Comparison of ENCODE assay signal across 8 cellular contexts in the genomic region with DNA sequence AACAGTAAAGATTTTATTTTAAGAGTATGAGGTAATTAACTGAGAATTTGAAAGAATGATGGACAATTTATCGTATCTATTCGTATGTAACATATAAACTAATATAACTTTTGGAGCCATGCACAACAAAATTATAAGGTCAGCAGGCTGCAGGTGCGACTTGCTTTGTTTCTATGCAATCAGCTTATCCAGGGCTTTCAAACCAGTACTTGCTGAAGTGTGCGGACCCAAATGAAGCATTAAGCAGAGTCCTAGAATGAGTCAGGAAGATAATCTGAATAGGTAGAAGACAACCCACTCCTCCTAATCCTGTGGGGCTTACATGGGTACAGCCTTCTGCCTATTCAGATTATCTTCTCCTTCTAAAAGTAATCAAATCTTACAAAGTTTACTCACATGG. TPM values are rescaled to one million over a fixed set of nuclear protein-coding genes. Genes with fewer than 3 reads are reported as not detected.
DNase-seq lines count a peak whose midpoint lies in the region; ATAC-seq and TF ChIP-seq lines count a peak whose summit lies in the region.

No MANE protein-coding gene starts in this region.

- H3K27me3 ChIP-seq in RWPE2 (ENCODE audit: insufficient read depth, poor library complexity, severe bottlenecking) = no peaks in the 10 kb centered on the region
- no peaks in the 10 kb centered on the region for H3K27me3 ChIP-seq in endodermal cell (ENCODE audit: control insufficient read depth, insufficient read depth, low read length, poor library complexity, severe bottlenecking)
- H3K27me3 ChIP-seq in skeletal muscle satellite cell (ENCODE audit: control insufficient read depth, insufficient read depth, low read length) = no peaks in the 10 kb centered on the region
- no peaks in the 10 kb centered on the region for H3K27me3 ChIP-seq in thyroid gland

- DNase-seq in activated CD4-positive, alpha-beta T cell treated with anti-CD3 and anti-CD28 coated beads, Interleukin-2, amount 10 ng/mL, durations not matched to agents 24 days and 14 days = peak; percentile 63
- DNase-seq in activated CD4-positive, alpha-beta T cell treated with anti-CD3 and anti-CD28 coated beads for 1 hour = no peak
- no peak for DNase-seq in RWPE2 (ENCODE audit: low spot score)
- no peak for DNase-seq in endodermal cell
- DNase-seq in thyroid gland = no peak

- no peak for TF ChIP-seq POLR2A in thyroid gland (IDR thresholded peaks at IDR 0.05)

- H3K36me3 ChIP-seq in RWPE2 (ENCODE audit: low read depth) (peaks cover 11% of the 10 kb centered on the region), endodermal cell (ENCODE audit: control insufficient read depth, insufficient read depth, low read length) (peaks cover under 1% of the 10 kb centered on the region), skeletal muscle satellite cell (ENCODE audit: insufficient read depth, low read length) (no peaks in the 10 kb centered on the region), thyroid gland (no peaks in the 10 kb centered on the region)

- H3K9me3 Mint-ChIP-seq in activated CD4-positive, alpha-beta T cell treated with anti-CD3 and anti-CD28 coated beads, Interleukin-2, amount 10 ng/mL, durations not matched to agents 24 days and 14 days = no peaks in the 10 kb centered on the region
- no peaks in the 10 kb centered on the region for H3K9me3 Mint-ChIP-seq in endodermal cell

- H3K9me3 ChIP-seq in RWPE2 (ENCODE audit: severe bottlenecking) (no peaks in the 10 kb centered on the region), endodermal cell (ENCODE audit: control insufficient read depth, low read length) (no peaks in the 10 kb centered on the region), skeletal muscle satellite cell (replicated peaks; ENCODE audit: low read length) (no peaks in the 10 kb centered on the region), thyroid gland (no peaks in the 10 kb centered on the region)

- H3K4me2 ChIP-seq in skeletal muscle satellite cell (ENCODE audit: low read length) = peak overlapping the region; percentile 79

- no peaks in the 10 kb centered on the region for H3K27me3 Mint-ChIP-seq in activated CD4-positive, alpha-beta T cell treated with anti-CD3 and anti-CD28 coated beads, Interleukin-2, amount 10 ng/mL, durations not matched to agents 24 days and 14 days
- H3K27me3 Mint-ChIP-seq in endodermal cell (ENCODE audit: insufficient read depth) = peaks cover 7% of the 10 kb centered on the region

- H3K27ac ChIP-seq in RWPE2 (ENCODE audit: poor library complexity, severe bottlenecking) (peak overlapping the region; percentile 92), endodermal cell (ENCODE audit: low read depth, low read length) (no peak overlapping the region), thyroid gland (peak overlapping the region in 1 of 3 donors; percentile 15)

- H3K4me3 Mint-ChIP-seq in activated CD4-positive, alpha-beta T cell treated with anti-CD3 and anti-CD28 coated beads, Interleukin-2, amount 10 ng/mL, durations not matched to agents 24 days and 14 days = peak overlapping the region; percentile 94
- no peak overlapping the region for H3K4me3 Mint-ChIP-seq in endodermal cell

- no peak for TF ChIP-seq CTCF in RWPE2 (IDR thresholded peaks at IDR 0.05; ENCODE audit: poor library complexity, severe bottlenecking)
- no peak for TF ChIP-seq CTCF in endodermal cell (conservative IDR thresholded peaks at IDR 0.05)
- no peak for TF ChIP-seq CTCF in thyroid gland (IDR thresholded peaks at IDR 0.05)

- H3K4me3 ChIP-seq in RWPE2 (ENCODE audit: severe bottlenecking) = no peak overlapping the region
- H3K4me3 ChIP-seq in endodermal cell (ENCODE audit: low read length) = peak overlapping the region; percentile 99
- peak overlapping the region; percentile 78 for H3K4me3 ChIP-seq in skeletal muscle satellite cell (ENCODE audit: low read length)
- H3K4me3 ChIP-seq in thyroid gland (replicated peaks in 1 of 3) = no peak overlapping the region

- H3K9ac ChIP-seq in endodermal cell (ENCODE audit: extremely low read depth, low read length, poor library complexity, severe bottlenecking) = peak overlapping the region; percentile 76
- H3K9ac ChIP-seq in skeletal muscle satellite cell (ENCODE audit: low read depth, low read length) = peak overlapping the region; percentile 80

- no peak for ATAC-seq in RWPE2 (ENCODE audit: low read depth)
- ATAC-seq in HG02884 (IDR thresholded peaks at IDR 0.05; ENCODE audit: unreplicated experiment) = no peak
- no peak for ATAC-seq in GM18511 (IDR thresholded peaks at IDR 0.05; ENCODE audit: unreplicated experiment)

- peaks cover 15% of the 10 kb centered on the region for H3K36me3 Mint-ChIP-seq in activated CD4-positive, alpha-beta T cell treated with anti-CD3 and anti-CD28 coated beads, Interleukin-2, amount 10 ng/mL, durations not matched to agents 24 days and 14 days (ENCODE audit: low read depth)
- H3K36me3 Mint-ChIP-seq in endodermal cell (ENCODE audit: low read depth) = peaks cover under 1% of the 10 kb centered on the region

- peak overlapping the region; percentile 98 for H3K27ac Mint-ChIP-seq in activated CD4-positive, alpha-beta T cell treated with anti-CD3 and anti-CD28 coated beads, Interleukin-2, amount 10 ng/mL, durations not matched to agents 24 days and 14 days
- H3K27ac Mint-ChIP-seq in endodermal cell = no peak overlapping the region

- intact Hi-C loops in activated CD4-positive, alpha-beta T cell treated with anti-CD3 and anti-CD28 coated beads, Interleukin-2, amount 10 ng/mL, durations not matched to agents 24 days and 14 days (cut with micrococcal nuclease) = loop anchor here (1.0 to 10.0 kb wide), 4 partner anchors 14 to 132 kb away; a partner anchor contains a TSS
- intact Hi-C loops in thyroid gland (cut with DNase I) = no loop called here

- 96% methylated on average over 4 of the region's 4 CpGs for WGBS in endodermal cell (ENCODE audit: insufficient coverage in 1 of 2, insufficient read length in 1 of 2), 2 experiments
- WGBS in thyroid gland, 2 donors = 83 to 87% methylated on average over 4 of the region's 4 CpGs

- peaks cover 20% of the 10 kb centered on the region for H3K4me1 ChIP-seq in RWPE2 (ENCODE audit: insufficient read depth, poor library complexity, severe bottlenecking)
- H3K4me1 ChIP-seq in endodermal cell (ENCODE audit: control insufficient read depth, insufficient read depth, low read length) = no peaks in the 10 kb centered on the region
- peaks cover 27% of the 10 kb centered on the region for H3K4me1 ChIP-seq in skeletal muscle satellite cell (ENCODE audit: control insufficient read depth, insufficient read depth, low read length)
- H3K4me1 ChIP-seq in thyroid gland = peaks cover 19 to 20% of the 10 kb centered on the region in 2 donors

- peaks cover 44% of the 10 kb centered on the region for H3K4me1 Mint-ChIP-seq in activated CD4-positive, alpha-beta T cell treated with anti-CD3 and anti-CD28 coated beads, Interleukin-2, amount 10 ng/mL, durations not matched to agents 24 days and 14 days
- H3K4me1 Mint-ChIP-seq in endodermal cell = peaks cover 20% of the 10 kb centered on the region

RNA-seq across cellular contexts. Expression of a gene that starts 2.1 kb away (rescaled TPM):
- total RNA-seq in activated CD4-positive, alpha-beta T cell treated with anti-CD3 and anti-CD28 coated beads, Interleukin-2, amount 10 ng/mL, durations not matched to agents 24 days and 14 days = 208 and 214 TPM in 2 replicates
- total RNA-seq in endodermal cell = 100 to 1,000 TPM; 153 to 208 TPM
- 137 TPM for polyA plus RNA-seq in endodermal cell (2013, experiment 1 of 2)
- polyA plus RNA-seq in endodermal cell (2013, experiment 2 of 2) = 132 TPM
- total RNA-seq in skeletal muscle satellite cell (2012; rRNA removed) = 40.8 and 50.7 TPM in 2 replicates
- 10 to 100 TPM; 30.9 to 63.7 (median 40.3) TPM for total RNA-seq in thyroid gland

RNA-seq across cellular contexts. Expression of a gene that starts 17.3 kb away (rescaled TPM):
- total RNA-seq in activated CD4-positive, alpha-beta T cell treated with anti-CD3 and anti-CD28 coated beads, Interleukin-2, amount 10 ng/mL, durations not matched to agents 24 days and 14 days = 97.2 and 98.7 TPM in 2 replicates
- total RNA-seq in endodermal cell (10 to 100 TPM; 45.7 to 52.4 TPM), thyroid gland (10 to 100 TPM; 30.1 to 58.4 (median 49.0) TPM)
- 22.3 TPM for polyA plus RNA-seq in endodermal cell (2013, experiment 1 of 2)
- 22.7 TPM for polyA plus RNA-seq in endodermal cell (2013, experiment 2 of 2)
- total RNA-seq in skeletal muscle satellite cell (2012; rRNA removed) = 76.2 and 103 TPM in 2 replicates

Comparison
In these comparisons a context has a peak if more than half of its experiments do, and no peak if none do; other contexts are left out.
1. H3K4me3 ChIP-seq: peak in endodermal cell (single experiment) and skeletal muscle satellite cell (single experiment); none in RWPE2 (single experiment) and thyroid gland (0 of 3).